ENCODE assay signal across 20 cellular contexts in genomic region chr21:36461277-36461917, GRCh38. TPM values are rescaled to one million over a fixed set of nuclear protein-coding genes. Genes with fewer than 3 reads are reported as not detected.
"Had no signal": no experiment of that assay in that cellular context is flagged by ENCODE, and none has a peak within 500 bp of the region (broad histone marks: within the 10 kb centered on the region; RNA-seq: fewer than 3 reads in every experiment).

No MANE protein-coding gene starts in this region.

- H3K36me3 Mint-ChIP-seq: activated naive CD8-positive, alpha-beta T cell treated with anti-CD3 and anti-CD28 coated beads, Interleukin-2, amount 10 ng/mL, durations not matched to agents 7 days and 5 days; mesothelial cell of epicardium had no signal

- H3K27ac ChIP-seq: brain microvascular endothelial cell, coronary artery, gastrocnemius medialis, lower lobe of right lung, tibial nerve, vagina had no signal

- DNase-seq: activated CD4-positive, alpha-beta T cell treated with anti-CD3 and anti-CD28 coated beads, Interleukin-2, amount 50 U/mL, for 48 hours; activated naive CD4-positive, alpha-beta T cell treated with Interleukin-2 at 50 U/mL for 16 hours; activated naive CD8-positive, alpha-beta T cell treated with anti-CD3 and anti-CD28 coated beads, Interleukin-2, amount 10 ng/mL, durations not matched to agents 7 days and 5 days; brain microvascular endothelial cell; gastrocnemius medialis; head of caudate nucleus; lower lobe of right lung; nephron progenitor cell; occipital lobe; stimulated activated CD4-positive, alpha-beta T cell treated with anti-CD3 and anti-CD28 coated beads, Interleukin-15, amount 100 ng/mL, for 24 hours; stimulated activated CD4-positive, alpha-beta T cell treated with anti-CD3 and anti-CD28 coated beads, Interleukin-2, amount 100 ng/mL, for 48 hours; SW 1271; T-helper 2 cell had no signal

- H3K4me1 ChIP-seq: lower lobe of right lung, tibial nerve, vagina had no signal

- ATAC-seq: gastrocnemius medialis, lower lobe of right lung had no signal

- H3K4me3 ChIP-seq: coronary artery, gastrocnemius medialis, lower lobe of right lung, tibial nerve, vagina had no signal

- H3K27me3 ChIP-seq: brain microvascular endothelial cell, gastrocnemius medialis, tibial nerve, vagina had no signal

- H3K4me1 Mint-ChIP-seq: activated naive CD8-positive, alpha-beta T cell treated with anti-CD3 and anti-CD28 coated beads, Interleukin-2, amount 10 ng/mL, durations not matched to agents 7 days and 5 days had no signal

- H3K36me3 ChIP-seq: brain microvascular endothelial cell, gastrocnemius medialis, lower lobe of right lung, tibial nerve, vagina had no signal

- H3K9me3 Mint-ChIP-seq: activated naive CD8-positive, alpha-beta T cell treated with anti-CD3 and anti-CD28 coated beads, Interleukin-2, amount 10 ng/mL, durations not matched to agents 7 days and 5 days; activated T-helper 1 cell treated with anti-CD3 and anti-CD28 coated beads, Interleukin-12 subunit alpha, Interleukin-12 subunit beta, Interleukin-2, Interleukin-4 antibody, amounts not matched to agents 30 ng/mL and 10 ng/mL and 1 ng/mL, durations not matched to agents 14 hours and 24 hours and 36 hours; mesothelial cell of epicardium; nephron progenitor cell; stimulated activated naive CD8-positive, alpha-beta T cell treated with anti-CD3 and anti-CD28 coated beads, Interleukin-15, Interleukin-2, amounts not matched to agents 100 ng/mL and 50 ng/mL, for 24 hours had no signal

- H3K27ac Mint-ChIP-seq: activated naive CD8-positive, alpha-beta T cell treated with anti-CD3 and anti-CD28 coated beads, Interleukin-2, amount 10 ng/mL, durations not matched to agents 7 days and 5 days; activated T-helper 1 cell treated with anti-CD3 and anti-CD28 coated beads, Interleukin-12 subunit alpha, Interleukin-12 subunit beta, Interleukin-2, Interleukin-4 antibody, amounts not matched to agents 30 ng/mL and 10 ng/mL and 1 ng/mL, durations not matched to agents 14 hours and 24 hours and 36 hours; mesothelial cell of epicardium; nephron progenitor cell; progenitor cell of endocrine pancreas; stimulated activated naive CD8-positive, alpha-beta T cell treated with anti-CD3 and anti-CD28 coated beads, Interleukin-15, Interleukin-2, amounts not matched to agents 100 ng/mL and 50 ng/mL, for 24 hours had no signal

- H3K9me3 ChIP-seq: gastrocnemius medialis, lower lobe of right lung, tibial nerve, vagina had no signal

- H3K4me3 Mint-ChIP-seq: activated naive CD8-positive, alpha-beta T cell treated with anti-CD3 and anti-CD28 coated beads, Interleukin-2, amount 10 ng/mL, durations not matched to agents 7 days and 5 days; activated T-helper 1 cell treated with anti-CD3 and anti-CD28 coated beads, Interleukin-12 subunit alpha, Interleukin-12 subunit beta, Interleukin-2, Interleukin-4 antibody, amounts not matched to agents 30 ng/mL and 10 ng/mL and 1 ng/mL, durations not matched to agents 14 hours and 24 hours and 36 hours; mesothelial cell of epicardium; nephron progenitor cell; stimulated activated naive CD8-positive, alpha-beta T cell treated with anti-CD3 and anti-CD28 coated beads, Interleukin-15, Interleukin-2, amounts not matched to agents 100 ng/mL and 50 ng/mL, for 24 hours had no signal

RNA-seq across cellular contexts. Expression of gene CLDN14, which starts 18.5 kb away (rescaled TPM):
- total RNA-seq: activated naive CD8-positive, alpha-beta T cell treated with anti-CD3 and anti-CD28 coated beads, Interleukin-2, amount 10 ng/mL, durations not matched to agents 7 days and 5 days; activated T-helper 1 cell treated with anti-CD3 and anti-CD28 coated beads, Interleukin-12 subunit alpha, Interleukin-12 subunit beta, Interleukin-2, Interleukin-4 antibody, amounts not matched to agents 30 ng/mL and 10 ng/mL and 1 ng/mL, durations not matched to agents 14 hours and 24 hours and 36 hours; lower lobe of right lung; mesothelial cell of epicardium; occipital lobe; progenitor cell of endocrine pancreas; vagina had no signal
